Comparison of ENCODE assay signal across 22 cellular contexts in genomic region chr5:173562451-173562850, GRCh38.
"Had no signal": no experiment of that assay in that cellular context is flagged by ENCODE, and none has a peak within 500 bp of the region (broad histone marks: within the 10 kb centered on the region; RNA-seq: fewer than 3 reads in every experiment).

No MANE protein-coding gene starts in this region.

- H3K4me3 ChIP-seq: MG63 had no signal

- H3K9me3 ChIP-seq: SK-N-SH had no signal

- ATAC-seq: HepG2 had no signal

- DNase-seq: IMR-90, Karpas-422, KG1, MG63, NCI-H1092, NCI-H1105 treated with DMSO at 0.1 percent for 48 hours, NCI-H1417 treated with DMSO at 0.1 percent for 48 hours, NCI-H146, NCI-H1694 treated with DMSO at 0.1 percent for 48 hours, NCI-H1930, NCI-H2081, NCI-H2107, NCI-H226, NCI-H446, NCI-H510A, NCI-H524 treated with DMSO at 0.1 percent for 48 hours, NCI-H69, NCI-H774, RPMI8226, SHP77, SK-N-SH had no signal

- H3K36me3 ChIP-seq: MG63 had no signal

- H3K9ac ChIP-seq: SK-N-SH had no signal

- H3K27me3 ChIP-seq: MG63 had no signal

- H3K4me2 ChIP-seq: SK-N-SH had no signal
